In genomic region chr10:58264780-58265179, GRCh38 we compare ENCODE assay signal across 10 cellular contexts. TPM values are rescaled to one million over a fixed set of nuclear protein-coding genes. Genes with fewer than 3 reads are reported as not detected.
DNase-seq lines count a peak whose midpoint lies in the region; ATAC-seq and TF ChIP-seq lines count a peak whose summit lies in the region.
"Had no signal": no experiment of that assay in that cellular context is flagged by ENCODE, and none has a peak within 500 bp of the region (broad histone marks: within the 10 kb centered on the region; RNA-seq: fewer than 3 reads in every experiment).

No MANE protein-coding gene starts in this region.

- H3F3A ChIP-seq in PC-9 (ENCODE audit: insufficient read depth, low read depth): peaks cover 20% of the 10 kb centered on the region

- POLR2A ChIA-PET in PC-9 (lab: Charles Lee; ENCODE audit: unreplicated experiment): no interaction called here

- no peaks in the 10 kb centered on the region for H3K27me3 Mint-ChIP-seq in endodermal cell (ENCODE audit: insufficient read depth)

- no peak overlapping the region for H3K9ac ChIP-seq in endodermal cell (ENCODE audit: extremely low read depth, low read length, poor library complexity, severe bottlenecking)
- H3K9ac ChIP-seq in subcutaneous abdominal adipose tissue (ENCODE audit: low read length in 5 of 5): no peak overlapping the region

- H3K27ac Mint-ChIP-seq in endodermal cell: no peak overlapping the region

- peak overlapping the region; percentile 89 for H3K4me3 Mint-ChIP-seq in endodermal cell

- no peak for TF ChIP-seq POLR2A in GM18505 (IDR thresholded peaks at IDR 0.05; ENCODE audit: borderline replicate concordance, extremely low read depth, insufficient read depth, insufficient read length)

- H3K9me3 ChIP-seq in cardiac muscle cell (ENCODE audit: low read depth): no peaks in the 10 kb centered on the region
- no peaks in the 10 kb centered on the region for H3K9me3 ChIP-seq in right cardiac atrium (ENCODE audit: control insufficient read depth, low read length)
- H3K9me3 ChIP-seq in PC-9 (ENCODE audit: insufficient read depth, low read depth): no peaks in the 10 kb centered on the region
- peaks cover 4% of the 10 kb centered on the region for H3K9me3 ChIP-seq in endodermal cell (ENCODE audit: control insufficient read depth, low read length)
- H3K9me3 ChIP-seq in subcutaneous abdominal adipose tissue (ENCODE audit: control insufficient read depth in 5 of 5, low read length in 5 of 5): no peaks in the 10 kb centered on the region
- H3K9me3 ChIP-seq: heart right ventricle, tibial nerve had no signal

- no peak overlapping the region for H2AFZ ChIP-seq in PC-9

- no peaks in the 10 kb centered on the region for H3K9me2 ChIP-seq in PC-9 (ENCODE audit: insufficient read depth)

- H3K9me3 Mint-ChIP-seq in endodermal cell: no peaks in the 10 kb centered on the region

- H3K4me1 Mint-ChIP-seq in endodermal cell: peaks cover 22% of the 10 kb centered on the region

- H3K36me3 Mint-ChIP-seq in endodermal cell (ENCODE audit: low read depth): peaks cover 4% of the 10 kb centered on the region

- peak overlapping the region; percentile 96 for H3K4me2 ChIP-seq in PC-9

- H3K79me2 ChIP-seq in PC-9 (ENCODE audit: low read depth): peaks cover 55% of the 10 kb centered on the region

- H3K4me1 ChIP-seq in cardiac muscle cell (ENCODE audit: low read depth): peaks cover 10% of the 10 kb centered on the region
- no peaks in the 10 kb centered on the region for H3K4me1 ChIP-seq in right cardiac atrium (ENCODE audit: control insufficient read depth, insufficient read depth, low read length)
- peaks cover 17% of the 10 kb centered on the region for H3K4me1 ChIP-seq in PC-9 (replicated peaks; ENCODE audit: insufficient read depth)
- H3K4me1 ChIP-seq in endodermal cell (ENCODE audit: control insufficient read depth, insufficient read depth, low read length): peaks cover 4% of the 10 kb centered on the region
- H3K4me1 ChIP-seq in subcutaneous abdominal adipose tissue (ENCODE audit: control insufficient read depth in 5 of 5, insufficient read depth in 5 of 5, low read length in 5 of 5): peaks cover 5 to 39% (median 33%) of the 10 kb centered on the region in 5 donors

- intact Hi-C loops in right cardiac atrium (cut with DNase I): no loop called here
- intact Hi-C loops in PC-9 (cut with micrococcal nuclease; ENCODE audit: unreplicated experiment): loop anchor here (2.0 kb wide), 1 partner anchor 48 kb away; no protein-coding TSS in a partner anchor

- H3K36me3 ChIP-seq in cardiac muscle cell (no peaks in the 10 kb centered on the region), PC-9 (ENCODE audit: low read depth) (no peaks in the 10 kb centered on the region), endodermal cell (ENCODE audit: control insufficient read depth, insufficient read depth, low read length) (peaks cover under 1% of the 10 kb centered on the region), subcutaneous abdominal adipose tissue (ENCODE audit: control insufficient read depth in 5 of 5, insufficient read depth in 5 of 5, low read length in 5 of 5) (no peaks in the 10 kb centered on the region)
- H3K36me3 ChIP-seq: heart right ventricle, tibial nerve had no signal

- in situ Hi-C loops in GM13977 (cut with MboI; ENCODE audit: low pct_unique_long_range_greater_than_20kb, low sequenced_read_pairs, unreplicated experiment): no loop called here

- 54% methylated on average over 5 of the region's 5 CpGs for WGBS in right cardiac atrium
- 47% methylated on average over 3 of the region's 5 CpGs; no CpG with 5 or more reads in 1 of the 2 experiments for WGBS in endodermal cell (ENCODE audit: insufficient coverage in 1 of 2, insufficient read length in 1 of 2), 2 experiments

- H3K27me3 ChIP-seq in cardiac muscle cell (no peaks in the 10 kb centered on the region), right cardiac atrium (ENCODE audit: control insufficient read depth, insufficient read depth) (no peaks in the 10 kb centered on the region), PC-9 (ENCODE audit: insufficient read depth, low read depth) (no peaks in the 10 kb centered on the region), endodermal cell (ENCODE audit: control insufficient read depth, insufficient read depth, low read length, poor library complexity, severe bottlenecking) (no peaks in the 10 kb centered on the region), subcutaneous abdominal adipose tissue (ENCODE audit: control insufficient read depth in 5 of 5, insufficient read depth in 4 of 5, low read length in 5 of 5) (no peaks in the 10 kb centered on the region)
- H3K27me3 ChIP-seq: heart right ventricle, tibial nerve had no signal

- TF ChIP-seq CTCF in cardiac muscle cell (IDR thresholded peaks at IDR 0.05; ENCODE audit: low read depth, low read length) (no peak), PC-9 (conservative IDR thresholded peaks at IDR 0.05) (no peak), endodermal cell (conservative IDR thresholded peaks at IDR 0.05) (no peak), GM13977 (IDR thresholded peaks at IDR 0.05; ENCODE audit: extremely low read depth, insufficient read depth, missing control alignments) (no peak)

- no peak overlapping the region for H3K27ac ChIP-seq in cardiac muscle cell
- no peak overlapping the region for H3K27ac ChIP-seq in right cardiac atrium (ENCODE audit: low read length)
- no peak overlapping the region for H3K27ac ChIP-seq in PC-9
- no peak overlapping the region for H3K27ac ChIP-seq in endodermal cell (ENCODE audit: low read depth, low read length)
- H3K27ac ChIP-seq in subcutaneous abdominal adipose tissue (ENCODE audit: low read depth, low read length): peak overlapping the region; percentile 94

- DNase-seq in cardiac muscle cell (ENCODE audit: low read depth in 1 of 2, low spot score in 1 of 2) (peak in 1 of 2 donors; percentile 9), right cardiac atrium (no peak), PC-9 (no peak), endodermal cell (no peak), GM13977 (ENCODE audit: low spot score) (no peak)
- DNase-seq in stimulated activated CD4-positive, alpha-beta T cell treated with anti-CD3 and anti-CD28 coated beads, Interleukin-12 subunit alpha, Interleukin-12 subunit beta, amount 100 ng/mL, for 4 hours: no peak
- DNase-seq: heart right ventricle had no signal

- CTCF ChIA-PET in PC-9 (lab: Charles Lee): no interaction called here

- no TSS peak for BruUV-seq in PC-9 (replicated peaks; lab: Mats Ljungman, UMichigan)

- H3K4me3 ChIP-seq in cardiac muscle cell (peak overlapping the region; percentile 89), right cardiac atrium (ENCODE audit: low read length) (no peak overlapping the region), PC-9 (peak overlapping the region; percentile 66; the same call in 1 of the 2 replicates), endodermal cell (ENCODE audit: low read length) (peak overlapping the region; percentile 86), subcutaneous abdominal adipose tissue (ENCODE audit: low read depth in 1 of 5, low read length in 5 of 5) (no peak overlapping the region)
- H3K4me3 ChIP-seq: tibial nerve had no signal

- H4K20me1 ChIP-seq in PC-9 (ENCODE audit: insufficient read depth): no peaks in the 10 kb centered on the region

- ATAC-seq in right cardiac atrium (no peak), GM18505 (IDR thresholded peaks at IDR 0.05; ENCODE audit: unreplicated experiment) (no peak)
- ATAC-seq: heart right ventricle had no signal

RNA-seq across cellular contexts. Expression of gene IPMK, which starts 2.9 kb away (rescaled TPM):
- total RNA-seq in cardiac muscle cell (3.9 and 4.9 TPM in 2 replicates), right cardiac atrium (1 to 10 TPM; 2.1 to 2.6 (median 2.3) TPM), PC-9 (2021) (6.9 and 11.1 TPM in 2 replicates), endodermal cell (1 to 10 TPM; 9.3 to 9.4 TPM)
- polyA plus RNA-seq in cardiac muscle cell (2.3 and 4.4 TPM in 2 replicates), right cardiac atrium (1.2 TPM)
- 7.4 TPM for polyA plus RNA-seq in endodermal cell (2013, experiment 1 of 2)
- 8.4 TPM for polyA plus RNA-seq in endodermal cell (2013, experiment 2 of 2)

RNA-seq across cellular contexts. Expression of gene CISD1, which starts 4.2 kb away (rescaled TPM):
- 31.7 and 40.8 TPM in 2 replicates for total RNA-seq in cardiac muscle cell
- 197 and 212 TPM in 2 replicates for polyA plus RNA-seq in cardiac muscle cell
- 100 to 1,000 TPM; 119 to 159 (median 137) TPM for total RNA-seq in right cardiac atrium
- polyA plus RNA-seq in right cardiac atrium: 100 TPM
- total RNA-seq in PC-9 (2021): 62.5 and 75.3 TPM in 2 replicates
- 10 to 100 TPM; 33.9 to 39.0 TPM for total RNA-seq in endodermal cell
- polyA plus RNA-seq in endodermal cell (2013, experiment 1 of 2): 28.7 TPM
- 32.6 TPM for polyA plus RNA-seq in endodermal cell (2013, experiment 2 of 2)

Comparison
In these comparisons a context has a peak if more than half of its experiments do, and no peak if none do; other contexts are left out.
1. H3K4me3 ChIP-seq: peak in cardiac muscle cell (single experiment), PC-9 (single experiment) and endodermal cell (single experiment); none in right cardiac atrium (single experiment) and subcutaneous abdominal adipose tissue (0 of 5).